Comparison of ENCODE assay signal across 5 cellular contexts in genomic region chr5:51517854-51518253, GRCh38.
"Had no signal": no experiment of that assay in that cellular context is flagged by ENCODE, and none has a peak within 500 bp of the region (broad histone marks: within the 10 kb centered on the region; RNA-seq: fewer than 3 reads in every experiment).

No MANE protein-coding gene starts in this region.

- DNase-seq: H9, HCEC 1CT, IMR-90 had no signal

- H2AFZ ChIP-seq: GM23338 had no signal

- H3K4me3 ChIP-seq: GM23338, K562 had no signal

- H3K27ac Mint-ChIP-seq: GM23338 had no signal

- H3K4me2 ChIP-seq: GM23338 had no signal

- H3K4me3 Mint-ChIP-seq: GM23338, H9 had no signal

- ATAC-seq: GM23338, K562 had no signal

- H3K9me3 Mint-ChIP-seq: GM23338, H9 had no signal
